In the genomic region with DNA sequence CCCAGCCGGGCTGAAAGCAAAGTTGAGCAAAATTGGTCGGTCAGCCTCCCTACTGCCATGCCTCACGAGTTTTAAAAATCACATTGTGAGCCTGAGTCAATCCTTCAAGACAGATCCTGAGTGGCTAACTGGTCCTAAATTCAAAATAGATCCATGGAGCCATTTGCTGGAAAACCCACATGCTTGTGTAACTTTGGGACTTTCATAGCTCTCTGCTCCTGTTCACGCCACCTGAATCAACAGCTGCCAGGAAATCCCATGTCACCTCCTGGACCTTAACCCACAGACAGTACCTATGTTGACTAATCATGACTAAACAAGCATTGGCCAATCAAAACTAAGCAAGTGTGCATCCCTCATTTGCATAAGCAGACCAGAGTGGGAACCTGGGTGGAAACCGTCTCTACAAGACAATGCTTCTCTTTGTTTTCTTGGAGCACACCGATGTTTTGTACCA, we compare ENCODE assay signal across 1 cellular context.
A peak's percentile ranks its signal among the peaks of the same experiment; 100 is the strongest.
TF ChIP-seq lines count a peak whose summit lies in the region.

No MANE protein-coding gene starts in this region.

TF ChIP-seq in HepG2, 621 proteins besides CTCF, POLR2A, EP300 and RAD21 (continued from another document and continues in another):
- TF ChIP-seq MAFG (CRISPR knock-in tag; IDR thresholded peaks at IDR 0.05): no peak
- TF ChIP-seq ARID2 (CRISPR knock-in tag; IDR thresholded peaks at IDR 0.05; ENCODE audit: borderline replicate concordance): 0 out of 2 replicates have a peak, but pooled peaks have one; percentile 60
- TF ChIP-seq ZNF761 (CRISPR knock-in tag; conservative IDR thresholded peaks at IDR 0.05): 0 out of 2 replicates have a peak, but pooled peaks have one; percentile 44
- TF ChIP-seq, protein P1, sequence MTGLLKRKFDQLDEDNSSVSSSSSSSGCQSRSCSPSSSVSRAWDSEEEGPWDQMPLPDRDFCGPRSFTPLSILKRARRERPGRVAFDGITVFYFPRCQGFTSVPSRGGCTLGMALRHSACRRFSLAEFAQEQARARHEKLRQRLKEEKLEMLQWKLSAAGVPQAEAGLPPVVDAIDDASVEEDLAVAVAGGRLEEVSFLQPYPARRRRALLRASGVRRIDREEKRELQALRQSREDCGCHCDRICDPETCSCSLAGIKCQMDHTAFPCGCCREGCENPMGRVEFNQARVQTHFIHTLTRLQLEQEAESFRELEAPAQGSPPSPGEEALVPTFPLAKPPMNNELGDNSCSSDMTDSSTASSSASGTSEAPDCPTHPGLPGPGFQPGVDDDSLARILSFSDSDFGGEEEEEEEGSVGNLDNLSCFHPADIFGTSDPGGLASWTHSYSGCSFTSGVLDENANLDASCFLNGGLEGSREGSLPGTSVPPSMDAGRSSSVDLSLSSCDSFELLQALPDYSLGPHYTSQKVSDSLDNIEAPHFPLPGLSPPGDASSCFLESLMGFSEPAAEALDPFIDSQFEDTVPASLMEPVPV (CRISPR knock-in tag; IDR thresholded peaks at IDR 0.05): 0 out of 2 replicates have a peak, but pooled peaks have one; percentile 11
- TF ChIP-seq ELF1 (CRISPR knock-in tag; IDR thresholded peaks at IDR 0.05): peak; percentile 32; the same call in 1 of the 2 replicates
- no peak for TF ChIP-seq ZSCAN20 (CRISPR knock-in tag; IDR thresholded peaks at IDR 0.05; ENCODE audit: borderline replicate concordance)
- TF ChIP-seq, protein P2, sequence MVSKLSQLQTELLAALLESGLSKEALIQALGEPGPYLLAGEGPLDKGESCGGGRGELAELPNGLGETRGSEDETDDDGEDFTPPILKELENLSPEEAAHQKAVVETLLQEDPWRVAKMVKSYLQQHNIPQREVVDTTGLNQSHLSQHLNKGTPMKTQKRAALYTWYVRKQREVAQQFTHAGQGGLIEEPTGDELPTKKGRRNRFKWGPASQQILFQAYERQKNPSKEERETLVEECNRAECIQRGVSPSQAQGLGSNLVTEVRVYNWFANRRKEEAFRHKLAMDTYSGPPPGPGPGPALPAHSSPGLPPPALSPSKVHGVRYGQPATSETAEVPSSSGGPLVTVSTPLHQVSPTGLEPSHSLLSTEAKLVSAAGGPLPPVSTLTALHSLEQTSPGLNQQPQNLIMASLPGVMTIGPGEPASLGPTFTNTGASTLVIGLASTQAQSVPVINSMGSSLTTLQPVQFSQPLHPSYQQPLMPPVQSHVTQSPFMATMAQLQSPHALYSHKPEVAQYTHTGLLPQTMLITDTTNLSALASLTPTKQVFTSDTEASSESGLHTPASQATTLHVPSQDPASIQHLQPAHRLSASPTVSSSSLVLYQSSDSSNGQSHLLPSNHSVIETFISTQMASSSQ (IDR thresholded peaks at IDR 0.05; ENCODE audit: low read depth): no peak; the same call in 1 of the 2 replicates
- TF ChIP-seq, protein P2 (CRISPR knock-in tag; IDR thresholded peaks at IDR 0.05; ENCODE audit: borderline replicate concordance): peak; percentile 42; the same call in 1 of the 2 replicates
- no peak; the same call in 1 of the 2 replicates for TF ChIP-seq GABPB1 (CRISPR knock-in tag; IDR thresholded peaks at IDR 0.05)
- TF ChIP-seq ZC3H4 (CRISPR knock-in tag; IDR thresholded peaks at IDR 0.05; ENCODE audit: borderline replicate concordance): no peak
- TF ChIP-seq ZNF543 (CRISPR knock-in tag; IDR thresholded peaks at IDR 0.05): peak; percentile 60; the same call in 1 of the 2 replicates
- TF ChIP-seq ZNF749 (CRISPR knock-in tag; IDR thresholded peaks at IDR 0.05; ENCODE audit: borderline replicate concordance): no peak
- peak; percentile 68; the same call in 1 of the 2 replicates for TF ChIP-seq ZFP36L1 (CRISPR knock-in tag; IDR thresholded peaks at IDR 0.05)
- TF ChIP-seq ZNF329 (CRISPR knock-in tag; IDR thresholded peaks at IDR 0.05; ENCODE audit: low read depth): no peak
- 0 out of 2 replicates have a peak, but pooled peaks have one; percentile 46 for TF ChIP-seq MIER2 (CRISPR knock-in tag; IDR thresholded peaks at IDR 0.05)
- 0 out of 2 replicates have a peak, but pooled peaks have one; percentile 10 for TF ChIP-seq HHEX (CRISPR knock-in tag; IDR thresholded peaks at IDR 0.05)
- TF ChIP-seq, protein P3, sequence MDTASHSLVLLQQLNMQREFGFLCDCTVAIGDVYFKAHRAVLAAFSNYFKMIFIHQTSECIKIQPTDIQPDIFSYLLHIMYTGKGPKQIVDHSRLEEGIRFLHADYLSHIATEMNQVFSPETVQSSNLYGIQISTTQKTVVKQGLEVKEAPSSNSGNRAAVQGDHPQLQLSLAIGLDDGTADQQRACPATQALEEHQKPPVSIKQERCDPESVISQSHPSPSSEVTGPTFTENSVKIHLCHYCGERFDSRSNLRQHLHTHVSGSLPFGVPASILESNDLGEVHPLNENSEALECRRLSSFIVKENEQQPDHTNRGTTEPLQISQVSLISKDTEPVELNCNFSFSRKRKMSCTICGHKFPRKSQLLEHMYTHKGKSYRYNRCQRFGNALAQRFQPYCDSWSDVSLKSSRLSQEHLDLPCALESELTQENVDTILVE (CRISPR knock-in tag; IDR thresholded peaks at IDR 0.05): peak; percentile 33; the same call in 1 of the 2 replicates
- no peak for TF ChIP-seq SP5 (CRISPR knock-in tag; IDR thresholded peaks at IDR 0.05; ENCODE audit: borderline replicate concordance, low read depth)
- TF ChIP-seq, protein P4, sequence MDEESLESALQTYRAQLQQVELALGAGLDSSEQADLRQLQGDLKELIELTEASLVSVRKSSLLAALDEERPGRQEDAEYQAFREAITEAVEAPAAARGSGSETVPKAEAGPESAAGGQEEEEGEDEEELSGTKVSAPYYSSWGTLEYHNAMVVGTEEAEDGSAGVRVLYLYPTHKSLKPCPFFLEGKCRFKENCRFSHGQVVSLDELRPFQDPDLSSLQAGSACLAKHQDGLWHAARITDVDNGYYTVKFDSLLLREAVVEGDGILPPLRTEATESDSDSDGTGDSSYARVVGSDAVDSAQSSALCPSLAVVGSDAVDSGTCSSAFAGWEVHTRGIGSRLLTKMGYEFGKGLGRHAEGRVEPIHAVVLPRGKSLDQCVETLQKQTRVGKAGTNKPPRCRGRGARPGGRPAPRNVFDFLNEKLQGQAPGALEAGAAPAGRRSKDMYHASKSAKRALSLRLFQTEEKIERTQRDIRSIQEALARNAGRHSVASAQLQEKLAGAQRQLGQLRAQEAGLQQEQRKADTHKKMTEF (CRISPR knock-in tag; IDR thresholded peaks at IDR 0.05): peak; percentile 88
- TF ChIP-seq ZNF234 (CRISPR knock-in tag; conservative IDR thresholded peaks at IDR 0.05): no peak
- TF ChIP-seq ZNF746 (CRISPR knock-in tag; IDR thresholded peaks at IDR 0.05): 0 out of 2 replicates have a peak, but pooled peaks have one; percentile 30
- TF ChIP-seq, protein P5, sequence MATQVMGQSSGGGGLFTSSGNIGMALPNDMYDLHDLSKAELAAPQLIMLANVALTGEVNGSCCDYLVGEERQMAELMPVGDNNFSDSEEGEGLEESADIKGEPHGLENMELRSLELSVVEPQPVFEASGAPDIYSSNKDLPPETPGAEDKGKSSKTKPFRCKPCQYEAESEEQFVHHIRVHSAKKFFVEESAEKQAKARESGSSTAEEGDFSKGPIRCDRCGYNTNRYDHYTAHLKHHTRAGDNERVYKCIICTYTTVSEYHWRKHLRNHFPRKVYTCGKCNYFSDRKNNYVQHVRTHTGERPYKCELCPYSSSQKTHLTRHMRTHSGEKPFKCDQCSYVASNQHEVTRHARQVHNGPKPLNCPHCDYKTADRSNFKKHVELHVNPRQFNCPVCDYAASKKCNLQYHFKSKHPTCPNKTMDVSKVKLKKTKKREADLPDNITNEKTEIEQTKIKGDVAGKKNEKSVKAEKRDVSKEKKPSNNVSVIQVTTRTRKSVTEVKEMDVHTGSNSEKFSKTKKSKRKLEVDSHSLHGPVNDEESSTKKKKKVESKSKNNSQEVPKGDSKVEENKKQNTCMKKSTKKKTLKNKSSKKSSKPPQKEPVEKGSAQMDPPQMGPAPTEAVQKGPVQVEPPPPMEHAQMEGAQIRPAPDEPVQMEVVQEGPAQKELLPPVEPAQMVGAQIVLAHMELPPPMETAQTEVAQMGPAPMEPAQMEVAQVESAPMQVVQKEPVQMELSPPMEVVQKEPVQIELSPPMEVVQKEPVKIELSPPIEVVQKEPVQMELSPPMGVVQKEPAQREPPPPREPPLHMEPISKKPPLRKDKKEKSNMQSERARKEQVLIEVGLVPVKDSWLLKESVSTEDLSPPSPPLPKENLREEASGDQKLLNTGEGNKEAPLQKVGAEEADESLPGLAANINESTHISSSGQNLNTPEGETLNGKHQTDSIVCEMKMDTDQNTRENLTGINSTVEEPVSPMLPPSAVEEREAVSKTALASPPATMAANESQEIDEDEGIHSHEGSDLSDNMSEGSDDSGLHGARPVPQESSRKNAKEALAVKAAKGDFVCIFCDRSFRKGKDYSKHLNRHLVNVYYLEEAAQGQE (IDR thresholded peaks at IDR 0.05; ENCODE audit: borderline replicate concordance in 1 of 2, low read depth in 1 of 2, low read length in 2 of 2): peak in 1 of 2 experiments; percentile 51; a peak in 1 of 4 replicates
- TF ChIP-seq SIX1 (CRISPR knock-in tag; IDR thresholded peaks at IDR 0.05; ENCODE audit: borderline replicate concordance): peak; percentile 45; the same call in 1 of the 2 replicates
- peak; percentile 54; the same call in 1 of the 2 replicates for TF ChIP-seq YEATS4 (CRISPR knock-in tag; IDR thresholded peaks at IDR 0.05; ENCODE audit: borderline replicate concordance)
- peak; percentile 41; the same call in 1 of the 2 replicates for TF ChIP-seq ZNF44 (CRISPR knock-in tag; IDR thresholded peaks at IDR 0.05)
- TF ChIP-seq PITX1 (CRISPR knock-in tag; IDR thresholded peaks at IDR 0.05): peak; percentile 85
- TF ChIP-seq ZNF34 (CRISPR knock-in tag; IDR thresholded peaks at IDR 0.05; ENCODE audit: borderline replicate concordance): no peak
- TF ChIP-seq, protein P6, sequence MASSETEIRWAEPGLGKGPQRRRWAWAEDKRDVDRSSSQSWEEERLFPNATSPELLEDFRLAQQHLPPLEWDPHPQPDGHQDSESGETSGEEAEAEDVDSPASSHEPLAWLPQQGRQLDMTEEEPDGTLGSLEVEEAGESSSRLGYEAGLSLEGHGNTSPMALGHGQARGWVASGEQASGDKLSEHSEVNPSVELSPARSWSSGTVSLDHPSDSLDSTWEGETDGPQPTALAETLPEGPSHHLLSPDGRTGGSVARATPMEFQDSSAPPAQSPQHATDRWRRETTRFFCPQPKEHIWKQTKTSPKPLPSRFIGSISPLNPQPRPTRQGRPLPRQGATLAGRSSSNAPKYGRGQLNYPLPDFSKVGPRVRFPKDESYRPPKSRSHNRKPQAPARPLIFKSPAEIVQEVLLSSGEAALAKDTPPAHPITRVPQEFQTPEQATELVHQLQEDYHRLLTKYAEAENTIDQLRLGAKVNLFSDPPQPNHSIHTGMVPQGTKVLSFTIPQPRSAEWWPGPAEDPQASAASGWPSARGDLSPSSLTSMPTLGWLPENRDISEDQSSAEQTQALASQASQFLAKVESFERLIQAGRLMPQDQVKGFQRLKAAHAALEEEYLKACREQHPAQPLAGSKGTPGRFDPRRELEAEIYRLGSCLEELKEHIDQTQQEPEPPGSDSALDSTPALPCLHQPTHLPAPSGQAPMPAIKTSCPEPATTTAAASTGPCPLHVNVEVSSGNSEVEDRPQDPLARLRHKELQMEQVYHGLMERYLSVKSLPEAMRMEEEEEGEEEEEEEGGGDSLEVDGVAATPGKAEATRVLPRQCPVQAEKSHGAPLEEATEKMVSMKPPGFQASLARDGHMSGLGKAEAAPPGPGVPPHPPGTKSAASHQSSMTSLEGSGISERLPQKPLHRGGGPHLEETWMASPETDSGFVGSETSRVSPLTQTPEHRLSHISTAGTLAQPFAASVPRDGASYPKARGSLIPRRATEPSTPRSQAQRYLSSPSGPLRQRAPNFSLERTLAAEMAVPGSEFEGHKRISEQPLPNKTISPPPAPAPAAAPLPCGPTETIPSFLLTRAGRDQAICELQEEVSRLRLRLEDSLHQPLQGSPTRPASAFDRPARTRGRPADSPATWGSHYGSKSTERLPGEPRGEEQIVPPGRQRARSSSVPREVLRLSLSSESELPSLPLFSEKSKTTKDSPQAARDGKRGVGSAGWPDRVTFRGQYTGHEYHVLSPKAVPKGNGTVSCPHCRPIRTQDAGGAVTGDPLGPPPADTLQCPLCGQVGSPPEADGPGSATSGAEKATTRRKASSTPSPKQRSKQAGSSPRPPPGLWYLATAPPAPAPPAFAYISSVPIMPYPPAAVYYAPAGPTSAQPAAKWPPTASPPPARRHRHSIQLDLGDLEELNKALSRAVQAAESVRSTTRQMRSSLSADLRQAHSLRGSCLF (CRISPR knock-in tag; IDR thresholded peaks at IDR 0.05; ENCODE audit: borderline replicate concordance): no peak
- TF ChIP-seq, protein P7, sequence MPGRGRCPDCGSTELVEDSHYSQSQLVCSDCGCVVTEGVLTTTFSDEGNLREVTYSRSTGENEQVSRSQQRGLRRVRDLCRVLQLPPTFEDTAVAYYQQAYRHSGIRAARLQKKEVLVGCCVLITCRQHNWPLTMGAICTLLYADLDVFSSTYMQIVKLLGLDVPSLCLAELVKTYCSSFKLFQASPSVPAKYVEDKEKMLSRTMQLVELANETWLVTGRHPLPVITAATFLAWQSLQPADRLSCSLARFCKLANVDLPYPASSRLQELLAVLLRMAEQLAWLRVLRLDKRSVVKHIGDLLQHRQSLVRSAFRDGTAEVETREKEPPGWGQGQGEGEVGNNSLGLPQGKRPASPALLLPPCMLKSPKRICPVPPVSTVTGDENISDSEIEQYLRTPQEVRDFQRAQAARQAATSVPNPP (CRISPR knock-in tag; IDR thresholded peaks at IDR 0.05): 0 out of 2 replicates have a peak, but pooled peaks have one; percentile 33
- TF ChIP-seq IRF2 (CRISPR knock-in tag; IDR thresholded peaks at IDR 0.05): peak; percentile 64; the same call in 1 of the 2 replicates
- TF ChIP-seq ZNF296 (CRISPR knock-in tag; conservative IDR thresholded peaks at IDR 0.05): no peak
- TF ChIP-seq, protein P8, sequence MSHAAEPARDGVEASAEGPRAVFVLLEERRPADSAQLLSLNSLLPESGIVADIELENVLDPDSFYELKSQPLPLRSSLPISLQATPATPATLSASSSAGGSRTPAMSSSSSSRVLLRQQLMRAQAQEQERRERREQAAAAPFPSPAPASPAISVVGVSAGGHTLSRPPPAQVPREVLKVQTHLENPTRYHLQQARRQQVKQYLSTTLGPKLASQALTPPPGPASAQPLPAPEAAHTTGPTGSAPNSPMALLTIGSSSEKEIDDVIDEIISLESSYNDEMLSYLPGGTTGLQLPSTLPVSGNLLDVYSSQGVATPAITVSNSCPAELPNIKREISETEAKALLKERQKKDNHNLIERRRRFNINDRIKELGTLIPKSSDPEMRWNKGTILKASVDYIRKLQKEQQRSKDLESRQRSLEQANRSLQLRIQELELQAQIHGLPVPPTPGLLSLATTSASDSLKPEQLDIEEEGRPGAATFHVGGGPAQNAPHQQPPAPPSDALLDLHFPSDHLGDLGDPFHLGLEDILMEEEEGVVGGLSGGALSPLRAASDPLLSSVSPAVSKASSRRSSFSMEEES (CRISPR knock-in tag; IDR thresholded peaks at IDR 0.05): peak; percentile 89
- TF ChIP-seq ZNF7 (CRISPR knock-in tag; IDR thresholded peaks at IDR 0.05): no peak
